Comparison of ENCODE assay signal across 1 cellular context in the genomic region with DNA sequence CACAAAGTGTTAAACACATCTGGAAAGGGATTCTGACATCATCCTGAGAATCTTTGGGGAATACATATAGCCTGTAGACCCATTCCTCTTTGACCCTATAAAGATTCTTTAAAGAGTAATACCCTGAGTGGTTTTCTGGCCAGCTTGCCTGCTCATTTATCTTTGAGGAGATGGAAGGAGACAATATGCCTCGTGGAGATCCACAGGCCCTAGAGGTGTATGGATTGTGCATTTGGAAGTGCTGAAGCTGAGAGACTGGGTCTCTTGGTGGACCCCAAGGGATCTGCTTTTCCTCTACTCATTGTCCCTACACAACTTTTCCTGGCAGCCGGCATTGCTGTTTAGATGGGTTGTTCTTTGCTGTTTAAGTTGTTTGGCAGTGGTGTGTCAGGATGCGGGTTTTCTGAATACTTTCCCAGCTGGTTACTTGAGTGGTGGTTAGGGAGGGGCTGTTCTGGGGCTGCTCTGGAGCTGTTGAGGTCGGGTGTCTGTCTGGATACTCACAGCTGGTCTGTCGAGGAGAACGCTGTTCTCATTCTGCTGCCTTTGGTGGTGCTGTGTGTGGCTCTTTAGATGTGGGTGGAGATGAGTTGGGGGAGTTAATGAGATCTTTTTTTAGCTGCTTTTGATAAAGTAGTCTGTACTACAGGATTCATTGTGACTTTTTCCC. TPM values are rescaled to one million over a fixed set of nuclear protein-coding genes. Genes with fewer than 3 reads are reported as not detected.
"Had no signal": no experiment of that assay in that cellular context is flagged by ENCODE, and none has a peak within 500 bp of the region (broad histone marks: within the 10 kb centered on the region; RNA-seq: fewer than 3 reads in every experiment).

No MANE protein-coding gene starts in this region.

RNA-seq across cellular contexts. Expression of a gene that starts 50.1 kb away (rescaled TPM):
- total RNA-seq: Right ventricle myocardium superior had no signal
